In genomic region chr2:27798948-27799645, GRCh38 we compare ENCODE assay signal across 1 cellular context.
TF ChIP-seq lines count a peak whose summit lies in the region.

No MANE protein-coding gene starts in this region.

TF ChIP-seq in SK-N-SH, 30 proteins besides CTCF, POLR2A, EP300 and RAD21 (continued from another document):
- TF ChIP-seq, protein P1, sequence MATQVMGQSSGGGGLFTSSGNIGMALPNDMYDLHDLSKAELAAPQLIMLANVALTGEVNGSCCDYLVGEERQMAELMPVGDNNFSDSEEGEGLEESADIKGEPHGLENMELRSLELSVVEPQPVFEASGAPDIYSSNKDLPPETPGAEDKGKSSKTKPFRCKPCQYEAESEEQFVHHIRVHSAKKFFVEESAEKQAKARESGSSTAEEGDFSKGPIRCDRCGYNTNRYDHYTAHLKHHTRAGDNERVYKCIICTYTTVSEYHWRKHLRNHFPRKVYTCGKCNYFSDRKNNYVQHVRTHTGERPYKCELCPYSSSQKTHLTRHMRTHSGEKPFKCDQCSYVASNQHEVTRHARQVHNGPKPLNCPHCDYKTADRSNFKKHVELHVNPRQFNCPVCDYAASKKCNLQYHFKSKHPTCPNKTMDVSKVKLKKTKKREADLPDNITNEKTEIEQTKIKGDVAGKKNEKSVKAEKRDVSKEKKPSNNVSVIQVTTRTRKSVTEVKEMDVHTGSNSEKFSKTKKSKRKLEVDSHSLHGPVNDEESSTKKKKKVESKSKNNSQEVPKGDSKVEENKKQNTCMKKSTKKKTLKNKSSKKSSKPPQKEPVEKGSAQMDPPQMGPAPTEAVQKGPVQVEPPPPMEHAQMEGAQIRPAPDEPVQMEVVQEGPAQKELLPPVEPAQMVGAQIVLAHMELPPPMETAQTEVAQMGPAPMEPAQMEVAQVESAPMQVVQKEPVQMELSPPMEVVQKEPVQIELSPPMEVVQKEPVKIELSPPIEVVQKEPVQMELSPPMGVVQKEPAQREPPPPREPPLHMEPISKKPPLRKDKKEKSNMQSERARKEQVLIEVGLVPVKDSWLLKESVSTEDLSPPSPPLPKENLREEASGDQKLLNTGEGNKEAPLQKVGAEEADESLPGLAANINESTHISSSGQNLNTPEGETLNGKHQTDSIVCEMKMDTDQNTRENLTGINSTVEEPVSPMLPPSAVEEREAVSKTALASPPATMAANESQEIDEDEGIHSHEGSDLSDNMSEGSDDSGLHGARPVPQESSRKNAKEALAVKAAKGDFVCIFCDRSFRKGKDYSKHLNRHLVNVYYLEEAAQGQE (IDR thresholded peaks at IDR 0.05; ENCODE audit: low read depth, low read length): peak; percentile 60
- TF ChIP-seq POLR2AphosphoS5 (IDR thresholded peaks at IDR 0.05; ENCODE audit: low read depth, low read length) (peak; percentile 92; the same call in 1 of the 2 replicates), GABPA (IDR thresholded peaks at IDR 0.05; ENCODE audit: low read depth) (no peak)
TF ChIP-seq in SK-N-SH: peak in this region for 17.
